Comparison of ENCODE assay signal across 8 cellular contexts in the genomic region with DNA sequence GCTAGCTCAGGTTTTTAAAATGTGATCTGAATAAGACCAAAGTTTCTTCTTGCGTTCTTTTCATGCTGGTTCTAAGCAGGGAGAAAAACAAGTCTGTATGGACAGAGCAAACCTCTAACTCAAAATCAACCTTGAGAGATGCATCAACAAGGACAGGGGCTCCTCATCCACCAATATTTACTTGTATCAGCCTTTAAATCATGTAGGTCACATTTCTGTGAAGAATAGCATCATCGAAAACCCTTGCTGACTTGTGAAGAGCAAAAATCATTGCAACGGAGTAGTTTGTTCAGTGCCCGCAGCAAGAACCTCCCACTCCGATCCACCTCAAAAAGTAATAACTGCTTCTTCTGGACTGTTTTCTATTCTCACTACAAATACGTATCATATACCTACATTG. TPM values are rescaled to one million over a fixed set of nuclear protein-coding genes. Genes with fewer than 3 reads are reported as not detected.
DNase-seq lines count a peak whose midpoint lies in the region; ATAC-seq and TF ChIP-seq lines count a peak whose summit lies in the region.

No MANE protein-coding gene starts in this region.

- intact Hi-C loops in gastrocnemius medialis (cut with DNase I; ENCODE audit: low total_unique reads): no loop called here

- no peaks in the 10 kb centered on the region for H3K27me3 ChIP-seq in foreskin keratinocyte
- no peaks in the 10 kb centered on the region for H3K27me3 ChIP-seq in gastrocnemius medialis

- H3K4me1 ChIP-seq in foreskin keratinocyte (peaks cover 48% of the 10 kb centered on the region), gastrocnemius medialis (peaks cover 0 to 5% of the 10 kb centered on the region in 2 donors)

- ATAC-seq in foreskin keratinocyte (no peak), gastrocnemius medialis (no peak)

- H3K27ac ChIP-seq in foreskin keratinocyte (peak overlapping the region; percentile 85), gastrocnemius medialis (peak overlapping the region in 2 of 4 donors; percentile 82 to 83)

- peak; percentile 18 for DNase-seq in GM03348 (ENCODE audit: low spot score)
- peak in 1 of 2 donors; percentile 23 for DNase-seq in foreskin keratinocyte
- no peak for DNase-seq in gastrocnemius medialis
- no peak for DNase-seq in Ammon's horn (ENCODE audit: low spot score)
- no peak for DNase-seq in D341Med (ENCODE audit: low spot score)
- no peak for DNase-seq in globus pallidus (ENCODE audit: low spot score)
- no peak for DNase-seq in kidney glomerular epithelial cell (lab: John Stamatoyannopoulos, UW)

- TF ChIP-seq CTCF in WI38 (IDR thresholded peaks at IDR 0.05; ENCODE audit: low read depth, low read length) (no peak), foreskin keratinocyte (conservative IDR thresholded peaks at IDR 0.05) (no peak), gastrocnemius medialis (IDR thresholded peaks at IDR 0.05 in 4 of 5, conservative IDR thresholded peaks at IDR 0.05 in 1 of 5) (no peak)

- H3K9me3 ChIP-seq in gastrocnemius medialis: no peaks in the 10 kb centered on the region

- no peak for TF ChIP-seq POLR2A in gastrocnemius medialis (IDR thresholded peaks at IDR 0.05)

- in situ Hi-C loops in gastrocnemius medialis (cut with MboI; ENCODE audit: low sequenced_read_pairs in 4 of 4): no loop called here

- no peaks in the 10 kb centered on the region for H3K36me3 ChIP-seq in gastrocnemius medialis

- H3K4me3 ChIP-seq in WI38 (ENCODE audit: low read depth, low read length) (peak overlapping the region; percentile 69), gastrocnemius medialis (peak overlapping the region; percentile 62 to 73 (median 68))

RNA-seq across cellular contexts. Expression of gene ATP10D, which starts 1.2 kb away (rescaled TPM):
- total RNA-seq in foreskin keratinocyte (32.4 and 33.0 TPM in 2 replicates), gastrocnemius medialis (1 to 10 TPM; 1.5 to 3.2 (median 2.8) TPM)
- polyA plus RNA-seq in foreskin keratinocyte: 8.4 and 10.2 TPM in 2 replicates

RNA-seq across cellular contexts. Expression of gene COMMD8, which starts 22.8 kb away (rescaled TPM):
- total RNA-seq in foreskin keratinocyte (33.5 and 37.4 TPM in 2 replicates), gastrocnemius medialis (1 to 10 TPM; 4.8 to 8.5 (median 6.4) TPM)
- 27.8 and 28.2 TPM in 2 replicates for polyA plus RNA-seq in foreskin keratinocyte
